In the genomic region with DNA sequence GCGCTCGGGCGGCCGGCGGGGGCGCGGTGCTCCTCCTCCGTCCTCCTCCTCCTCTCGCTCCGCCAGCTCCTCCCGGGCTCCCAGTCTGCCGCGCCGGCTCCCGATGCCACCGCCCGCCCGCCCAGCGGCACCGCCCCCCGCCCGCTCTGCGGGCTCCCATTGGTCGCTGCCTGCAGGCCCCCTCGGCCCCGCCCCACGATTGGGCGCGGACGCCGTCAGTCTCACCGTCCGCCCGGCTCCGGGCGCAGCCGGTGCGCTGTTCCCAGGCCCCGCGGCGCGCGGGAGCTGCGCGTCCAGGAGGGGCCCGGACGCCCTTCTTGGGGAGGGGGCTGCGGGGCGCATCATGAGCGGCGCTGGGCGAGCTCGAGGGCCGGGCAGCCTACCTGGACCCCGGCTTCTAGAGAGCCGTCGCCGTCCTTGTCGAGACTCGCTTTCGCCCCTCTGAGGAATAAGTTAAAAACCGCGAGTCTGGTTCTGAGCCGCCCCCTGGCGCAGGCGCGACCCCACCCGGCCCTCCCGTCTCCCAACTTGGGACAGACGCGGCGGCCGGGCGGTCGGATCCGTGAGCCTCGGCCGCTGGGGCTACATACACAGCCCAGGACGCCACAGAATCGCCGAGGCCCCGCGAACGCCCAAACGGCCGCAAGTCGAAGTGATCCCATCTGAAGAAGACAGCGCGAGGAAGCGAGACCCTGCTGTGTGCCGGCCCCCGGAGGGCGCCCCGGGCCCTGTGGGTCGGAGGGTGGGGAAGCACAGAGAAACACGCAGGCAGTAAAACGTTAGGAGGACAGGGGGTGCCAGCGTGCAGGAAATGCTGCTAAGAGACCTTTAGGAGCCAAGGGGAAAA, we compare ENCODE assay signal across 8 cellular contexts. TPM values are rescaled to one million over a fixed set of nuclear protein-coding genes. Genes with fewer than 3 reads are reported as not detected.
DNase-seq lines count a peak whose midpoint lies in the region; ATAC-seq and TF ChIP-seq lines count a peak whose summit lies in the region.

A gene with protein sequence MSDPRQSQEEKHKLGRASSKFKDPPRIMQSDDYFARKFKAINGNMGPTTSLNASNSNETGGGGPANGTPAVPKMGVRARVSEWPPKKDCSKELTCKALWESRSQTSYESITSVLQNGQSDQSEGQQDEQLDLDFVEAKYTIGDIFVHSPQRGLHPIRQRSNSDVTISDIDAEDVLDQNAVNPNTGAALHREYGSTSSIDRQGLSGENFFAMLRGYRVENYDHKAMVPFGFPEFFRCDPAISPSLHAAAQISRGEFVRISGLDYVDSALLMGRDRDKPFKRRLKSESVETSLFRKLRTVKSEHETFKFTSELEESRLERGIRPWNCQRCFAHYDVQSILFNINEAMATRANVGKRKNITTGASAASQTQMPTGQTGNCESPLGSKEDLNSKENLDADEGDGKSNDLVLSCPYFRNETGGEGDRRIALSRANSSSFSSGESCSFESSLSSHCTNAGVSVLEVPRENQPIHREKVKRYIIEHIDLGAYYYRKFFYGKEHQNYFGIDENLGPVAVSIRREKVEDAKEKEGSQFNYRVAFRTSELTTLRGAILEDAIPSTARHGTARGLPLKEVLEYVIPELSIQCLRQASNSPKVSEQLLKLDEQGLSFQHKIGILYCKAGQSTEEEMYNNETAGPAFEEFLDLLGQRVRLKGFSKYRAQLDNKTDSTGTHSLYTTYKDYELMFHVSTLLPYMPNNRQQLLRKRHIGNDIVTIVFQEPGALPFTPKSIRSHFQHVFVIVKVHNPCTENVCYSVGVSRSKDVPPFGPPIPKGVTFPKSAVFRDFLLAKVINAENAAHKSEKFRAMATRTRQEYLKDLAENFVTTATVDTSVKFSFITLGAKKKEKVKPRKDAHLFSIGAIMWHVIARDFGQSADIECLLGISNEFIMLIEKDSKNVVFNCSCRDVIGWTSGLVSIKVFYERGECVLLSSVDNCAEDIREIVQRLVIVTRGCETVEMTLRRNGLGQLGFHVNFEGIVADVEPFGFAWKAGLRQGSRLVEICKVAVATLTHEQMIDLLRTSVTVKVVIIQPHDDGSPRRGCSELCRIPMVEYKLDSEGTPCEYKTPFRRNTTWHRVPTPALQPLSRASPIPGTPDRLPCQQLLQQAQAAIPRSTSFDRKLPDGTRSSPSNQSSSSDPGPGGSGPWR (N-terminal part only) (minus strand): TSS at position 87 of the 847 bp plus-strand sequence. CDS start 114,794 bp downstream, outside the sequence.

- H3K27me3 Mint-ChIP-seq in T-helper 17 cell = peaks cover 26% of the 10 kb centered on the region

- peak; percentile 37 for TF ChIP-seq CTCF in GM12874 (IDR thresholded peaks at IDR 0.05; ENCODE audit: insufficient read depth, low read depth, low read length)
- peak in 2 of 3 experiments; percentile 30 to 49 for TF ChIP-seq CTCF in ascending aorta (IDR thresholded peaks at IDR 0.05)

- no peaks in the 10 kb centered on the region for H3K9me3 ChIP-seq in T-helper 17 cell (ENCODE audit: control insufficient read depth, low read length, poor library complexity, severe bottlenecking)
- no peaks in the 10 kb centered on the region for H3K9me3 ChIP-seq in ascending aorta
- H3K9me3 ChIP-seq in aorta (ENCODE audit: control insufficient read depth, low read length) = no peaks in the 10 kb centered on the region

- H3K4me3 ChIP-seq in ascending aorta (peak within 1 kb of the TSS; percentile 78 to 80), aorta (ENCODE audit: low read length in 2 of 2) (peak within 1 kb of the TSS; percentile 61 to 81)

- ATAC-seq in HG02840 (IDR thresholded peaks at IDR 0.05; ENCODE audit: low FRiP score, unreplicated experiment) (peak; percentile 99), T-helper 17 cell (peak; percentile 95), aorta (ENCODE audit: low FRiP score) (peak; percentile 98)

- H3K27me3 ChIP-seq in ascending aorta (no peaks in the 10 kb centered on the region), aorta (ENCODE audit: control insufficient read depth in 1 of 2, insufficient read depth in 2 of 2, low read length in 1 of 2) (no peaks in the 10 kb centered on the region)

- 0 to 1% methylated on average over 68 to 98 of the region's 98 CpGs for WGBS in aorta, 2 donors

- H3K27ac ChIP-seq in ascending aorta (peak within 1 kb of the TSS; percentile 88 to 92), aorta (ENCODE audit: low read depth in 1 of 2, low read length in 2 of 2) (peak within 1 kb of the TSS; percentile 46 to 60)

- no peaks in the 10 kb centered on the region for H3K36me3 Mint-ChIP-seq in T-helper 17 cell (ENCODE audit: low read depth)

- intact Hi-C loops in ascending aorta (cut with DNase I) = loop anchor here (1.0 to 10.0 kb wide), 3 partner anchors 137 to 320 kb away; partner anchors contain the start of gene NTPCR
- intact Hi-C loops in aorta (cut with DNase I) = loop anchor here (10.0 kb wide), 3 partner anchors 315 to 485 kb away; partner anchors contain the start of gene NTPCR (in 1 of the 2)

- no peaks in the 10 kb centered on the region for H3K4me1 ChIP-seq in ascending aorta
- no peaks in the 10 kb centered on the region for H3K4me1 ChIP-seq in aorta (ENCODE audit: control insufficient read depth in 1 of 2, insufficient read depth in 2 of 2, low read length in 2 of 2)

- H3K4me3 Mint-ChIP-seq in T-helper 17 cell = peak within 1 kb of the TSS; percentile 89

- H3K36me3 ChIP-seq in ascending aorta = no peaks in the 10 kb centered on the region
- no peaks in the 10 kb centered on the region for H3K36me3 ChIP-seq in aorta (ENCODE audit: control insufficient read depth in 1 of 2, insufficient read depth in 2 of 2, low read length in 1 of 2)

- peaks cover 24% of the 10 kb centered on the region for H3K4me1 Mint-ChIP-seq in T-helper 17 cell

- peak within 1 kb of the TSS; percentile 41 for H3K27ac Mint-ChIP-seq in T-helper 17 cell

- DNase-seq in NCI-H1417 (lab: John Stamatoyannopoulos, UW) = peak; percentile 86 to 95 (median 94)
- peak; percentile 74 to 83 (median 77) for DNase-seq in T-helper 17 cell
- DNase-seq in ascending aorta (ENCODE audit: low spot score in 2 of 2) = peak; percentile 53 to 95
- peak; percentile 100 for DNase-seq in hepatic stellate cell (ENCODE audit: low spot score)
- DNase-seq in renal cortical epithelial cell (ENCODE audit: low read depth) = peak; percentile 72
- DNase-seq in aorta = peak; percentile 96 to 98

RNA-seq across cellular contexts. Expression of the gene that starts here (rescaled TPM):
- 1 to 10 TPM; 1.3 to 3.3 TPM for total RNA-seq in T-helper 17 cell
- 18.1 TPM for total RNA-seq in ascending aorta
- 22.6 and 78.2 TPM in 2 replicates for total RNA-seq in renal cortical epithelial cell
- 10 to 100 TPM; 11.3 to 27.6 TPM for total RNA-seq in aorta
- polyA plus RNA-seq in aorta = 1 to 10 TPM; 2.9 to 9.1 TPM

Comparison
In these comparisons a context has a peak if more than half of its experiments do, and no peak if none do; other contexts are left out.
1. Peak in every context shown above with its lines: DNase-seq, ATAC-seq, H3K4me3 ChIP-seq and H3K27ac ChIP-seq.